8 cellular contexts compared by ENCODE assay signal in the genomic region with DNA sequence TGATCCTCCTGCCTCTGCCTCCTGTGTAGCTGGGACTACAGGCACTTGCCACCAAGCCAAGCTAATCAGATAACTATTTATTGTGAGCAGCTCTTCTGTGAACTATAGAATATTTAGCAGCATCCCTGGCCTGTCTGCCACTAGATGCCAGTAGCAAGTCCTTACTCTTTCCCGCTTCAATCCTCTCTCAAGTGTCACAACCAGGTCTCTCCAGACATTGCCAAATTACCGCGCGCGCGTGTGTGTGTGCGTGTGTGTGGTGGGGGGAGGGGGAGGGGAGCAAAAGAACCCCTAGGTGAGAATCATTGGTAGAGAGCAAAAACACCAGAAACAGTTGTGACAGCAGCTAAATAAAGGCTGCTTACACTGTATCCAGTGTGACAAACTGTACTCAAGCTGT. TPM values are rescaled to one million over a fixed set of nuclear protein-coding genes. Genes with fewer than 3 reads are reported as not detected.
A peak's percentile ranks its signal among the peaks of the same experiment; 100 is the strongest.
DNase-seq lines count a peak whose midpoint lies in the region; ATAC-seq and TF ChIP-seq lines count a peak whose summit lies in the region.

No MANE protein-coding gene starts in this region.

- peaks cover 2% of the 10 kb centered on the region for H3K36me3 Mint-ChIP-seq in T-helper 17 cell (ENCODE audit: low read depth)

- DNase-seq in Right ventricle myocardium superior (no peak), right atrium auricular region (ENCODE audit: low spot score) (no peak), SK-MEL-5 (ENCODE audit: low read depth, low spot score) (peak; percentile 49), foreskin fibroblast (peak; percentile 21 to 57), vagina (ENCODE audit: extremely low spot score in 2 of 2) (no peak), KG1 (lab: John Stamatoyannopoulos, UW) (no peak), T-helper 17 cell (no peak)

- no peaks in the 10 kb centered on the region for H3K27me3 Mint-ChIP-seq in T-helper 17 cell

- ATAC-seq in Right ventricle myocardium superior (ENCODE audit: poor library complexity), result peak; percentile 40
- no peak for ATAC-seq in T-helper 17 cell
- ATAC-seq in activated CD4-positive, CD25-positive, alpha-beta regulatory T cell treated with anti-CD3 and anti-CD28 coated beads, Interleukin-2, amount 50 U/mL, for 24 hours, result no peak

- intact Hi-C loops in Right ventricle myocardium superior (cut with DNase I), result no loop called here
- intact Hi-C loops in vagina (cut with DNase I), result no loop called here

- peaks cover 23% of the 10 kb centered on the region for H3K4me1 Mint-ChIP-seq in T-helper 17 cell

- in situ Hi-C loops in SK-MEL-5 (cut with HindIII; ENCODE audit: low pct_unique_long_range_greater_than_20kb, low sequenced_read_pairs), result no loop called here

- H3K27ac Mint-ChIP-seq in T-helper 17 cell, result no peak overlapping the region

- TF ChIP-seq CTCF in right atrium auricular region (IDR thresholded peaks at IDR 0.05) (peak in 1 of 2 donors; percentile 27), foreskin fibroblast (IDR thresholded peaks at IDR 0.05; ENCODE audit: low read depth, low read length) (peak; percentile 9), vagina (IDR thresholded peaks at IDR 0.05) (no peak)

- peaks cover 0 to 46% of the 10 kb centered on the region in 2 donors for H3K4me1 ChIP-seq in right atrium auricular region
- peaks cover 77% of the 10 kb centered on the region for H3K4me1 ChIP-seq in vagina

- H3K36me3 ChIP-seq in right atrium auricular region (no peaks in the 10 kb centered on the region), vagina (no peaks in the 10 kb centered on the region)

- H3K27me3 ChIP-seq in right atrium auricular region, result no peaks in the 10 kb centered on the region
- no peaks in the 10 kb centered on the region for H3K27me3 ChIP-seq in vagina

- TF ChIP-seq POLR2A in vagina (IDR thresholded peaks at IDR 0.05), result no peak

- no peak overlapping the region for H3K4me3 ChIP-seq in right atrium auricular region
- H3K4me3 ChIP-seq in foreskin fibroblast (ENCODE audit: low read depth in 1 of 2, low read length in 2 of 2), result no peak overlapping the region
- H3K4me3 ChIP-seq in vagina, result no peak overlapping the region

- H3K9me3 ChIP-seq in right atrium auricular region (no peaks in the 10 kb centered on the region), vagina (no peaks in the 10 kb centered on the region), T-helper 17 cell (ENCODE audit: control insufficient read depth, low read length, poor library complexity, severe bottlenecking) (no peaks in the 10 kb centered on the region)

- no peak overlapping the region for H3K4me3 Mint-ChIP-seq in T-helper 17 cell

- H3K27ac ChIP-seq in right atrium auricular region, result no peak overlapping the region
- H3K27ac ChIP-seq in vagina, result peak overlapping the region; percentile 3

RNA-seq across cellular contexts. Expression of a gene that starts 49.9 kb away (rescaled TPM):
- 32.9 TPM for total RNA-seq in Right ventricle myocardium superior
- total RNA-seq in right atrium auricular region, result 10 to 100 TPM; 17.3 to 18.7 TPM
- 13.3 and 14.4 TPM in 2 replicates for total RNA-seq in SK-MEL-5 (2014; rRNA removed; shearing (Covaris generic))
- 16.3 and 17.8 TPM in 2 replicates for polyA plus RNA-seq in SK-MEL-5 (2015; cell fraction: cytosol; rRNA removed)
- polyA plus RNA-seq in SK-MEL-5 (2015; cell fraction: nucleus; rRNA removed), result 8.9 and 9.2 TPM in 2 replicates
- 22.6 TPM for total RNA-seq in vagina
- total RNA-seq in T-helper 17 cell, result 10 to 100 TPM; 38.5 to 44.3 TPM

Comparison
In these comparisons a context has a peak if more than half of its experiments do, and no peak if none do; other contexts are left out.
1. DNase-seq: peak in SK-MEL-5 (single experiment) and foreskin fibroblast (2 of 2); none in Right ventricle myocardium superior (single experiment), right atrium auricular region (single experiment), vagina (0 of 2), KG1 (single experiment) and T-helper 17 cell (0 of 3).